ENCODE assay signal across 11 cellular contexts in genomic region chr14:68655021-68655811, GRCh38.
DNase-seq lines count a peak whose midpoint lies in the region; ATAC-seq and TF ChIP-seq lines count a peak whose summit lies in the region.
"Had no signal": no experiment of that assay in that cellular context is flagged by ENCODE, and none has a peak within 500 bp of the region (broad histone marks: within the 10 kb centered on the region; RNA-seq: fewer than 3 reads in every experiment).

No MANE protein-coding gene starts in this region.

- peak; percentile 29 for DNase-seq in activated T-cell treated with anti-CD3 and anti-CD28 coated beads, Interleukin-2, amount 50 U/mL, for 24 hours
- no peak for DNase-seq in activated T-cell treated with anti-CD3 and anti-CD28 coated beads for 4 hours
- peak; percentile 52 for DNase-seq in amniotic epithelial cell (ENCODE audit: low read depth)
- DNase-seq in myocyte (ENCODE audit: low read depth), result peak; percentile 81
- DNase-seq in transverse colon, result no peak
- DNase-seq in GM20000 (ENCODE audit: low spot score), result no peak
- no peak for DNase-seq in brain microvascular endothelial cell
- DNase-seq: activated T-cell treated with anti-CD3 and anti-CD28 coated beads, Interleukin-2, amount 50 U/mL, for 4 hours; erythroblast; immature natural killer cell had no signal

- no peak overlapping the region for H3K4me3 Mint-ChIP-seq in activated T-cell treated with anti-CD3 and anti-CD28 coated beads, Interleukin-2, amount 50 U/mL, for 24 hours
- H3K4me3 Mint-ChIP-seq: activated T-cell treated with anti-CD3 and anti-CD28 coated beads, Interleukin-2, amount 50 U/mL, for 4 hours; immature natural killer cell had no signal

- in situ Hi-C loops in transverse colon (cut with MboI; ENCODE audit: low pct_ligation_motif_present in 1 of 4, low pct_unique_long_range_greater_than_20kb in 1 of 4, low sequenced_read_pairs in 3 of 4), result no loop called here
- in situ Hi-C loops in brain microvascular endothelial cell (cut with HindIII; ENCODE audit: low pct_ligation_motif_present, low sequenced_read_pairs), result no loop called here

- H3K27ac Mint-ChIP-seq in activated T-cell treated with anti-CD3 and anti-CD28 coated beads, Interleukin-2, amount 50 U/mL, for 24 hours, result peak overlapping the region; percentile 7

- no peaks in the 10 kb centered on the region for H3K9me3 ChIP-seq in transverse colon

- intact Hi-C loops in transverse colon (cut with DNase I; ENCODE audit: low total_unique reads), result loop anchor here (10.0 kb wide), 1 partner anchor 110 kb away; no protein-coding TSS in a partner anchor

- ATAC-seq in HG02840 (IDR thresholded peaks at IDR 0.05; ENCODE audit: low FRiP score, unreplicated experiment), result no peak
- ATAC-seq: activated T-cell treated with anti-CD3 and anti-CD28 coated beads, Interleukin-2, amount 50 U/mL, for 4 hours had no signal

- no peaks in the 10 kb centered on the region for H3K9me3 Mint-ChIP-seq in activated T-cell treated with anti-CD3 and anti-CD28 coated beads, Interleukin-2, amount 50 U/mL, for 24 hours
- H3K9me3 Mint-ChIP-seq: activated T-cell treated with anti-CD3 and anti-CD28 coated beads, Interleukin-2, amount 50 U/mL, for 4 hours; immature natural killer cell had no signal

- no peaks in the 10 kb centered on the region for H3K36me3 Mint-ChIP-seq in activated T-cell treated with anti-CD3 and anti-CD28 coated beads, Interleukin-2, amount 50 U/mL, for 24 hours (ENCODE audit: low read depth)
- H3K36me3 Mint-ChIP-seq: immature natural killer cell had no signal

- H3K27me3 ChIP-seq in transverse colon (no peaks in the 10 kb centered on the region), brain microvascular endothelial cell (replicated peaks) (no peaks in the 10 kb centered on the region)

- H3K27me3 Mint-ChIP-seq in activated T-cell treated with anti-CD3 and anti-CD28 coated beads, Interleukin-2, amount 50 U/mL, for 24 hours, result no peaks in the 10 kb centered on the region

- H3K4me1 Mint-ChIP-seq in activated T-cell treated with anti-CD3 and anti-CD28 coated beads, Interleukin-2, amount 50 U/mL, for 24 hours (ENCODE audit: low read depth), result peaks cover 18% of the 10 kb centered on the region

- no peak for TF ChIP-seq POLR2A in transverse colon (IDR thresholded peaks at IDR 0.05)

- H3K36me3 ChIP-seq in transverse colon, result no peaks in the 10 kb centered on the region
- no peaks in the 10 kb centered on the region for H3K36me3 ChIP-seq in brain microvascular endothelial cell (replicated peaks)

- TF ChIP-seq CTCF in transverse colon (IDR thresholded peaks at IDR 0.05), result no peak
- TF ChIP-seq CTCF in GM20000 (IDR thresholded peaks at IDR 0.05; ENCODE audit: extremely low read depth, missing control alignments), result no peak
- no peak for TF ChIP-seq CTCF in brain microvascular endothelial cell (IDR thresholded peaks at IDR 0.05; ENCODE audit: low read depth, low read length, missing control alignments)

- 20 to 75% methylated on average over 1 to 17 of the region's 17 CpGs for WGBS in transverse colon (ENCODE audit: low coverage in 1 of 2), 2 donors

- H3K27ac ChIP-seq in transverse colon (peak overlapping the region; percentile 76 to 91 (median 84)), brain microvascular endothelial cell (no peak overlapping the region)

- H3K4me3 ChIP-seq in transverse colon (no peak overlapping the region), brain microvascular endothelial cell (ENCODE audit: low read depth, low read length) (no peak overlapping the region)

- H3K4me1 ChIP-seq in transverse colon, result peaks cover 22 to 55% (median 38%) of the 10 kb centered on the region in 4 donors

- TF ChIP-seq EP300 in transverse colon (IDR thresholded peaks at IDR 0.05; ENCODE audit: low read depth), result no peak

Comparison
In these comparisons a context has a peak if more than half of its experiments do, and no peak if none do; other contexts are left out.
1. DNase-seq: peak in activated T-cell treated with anti-CD3 and anti-CD28 coated beads, Interleukin-2, amount 50 U/mL, for 24 hours (single experiment), amniotic epithelial cell (single experiment) and myocyte (single experiment); none in activated T-cell treated with anti-CD3 and anti-CD28 coated beads for 4 hours (single experiment), transverse colon (single experiment), GM20000 (single experiment) and brain microvascular endothelial cell (single experiment).